ENCODE assay signal across 1 cellular context in genomic region chr9:68975644-68976043, GRCh38.
TF ChIP-seq lines count a peak whose summit lies in the region.

No MANE protein-coding gene starts in this region.

TF ChIP-seq in K562, 482 proteins besides CTCF, POLR2A, EP300 and RAD21 (continued from another document):
- no peak for TF ChIP-seq NR2C2 (CRISPR knock-in tag; IDR thresholded peaks at IDR 0.05)
- peak; percentile 52; the same call in 1 of the 2 replicates for TF ChIP-seq NR2C2 (tag; IDR thresholded peaks at IDR 0.05)
- no peak for TF ChIP-seq ZNF212 (CRISPR knock-in tag; IDR thresholded peaks at IDR 0.05)
- TF ChIP-seq JUN (IDR thresholded peaks at IDR 0.05; ENCODE audit: borderline replicate concordance, low read depth, low read length), result peak; percentile 49; the same call in 1 of the 2 replicates
- no peak for TF ChIP-seq JUN (CRISPR knock-in tag; IDR thresholded peaks at IDR 0.05; ENCODE audit: borderline replicate concordance)
- peak; percentile 38; the same call in 1 of the 2 replicates for TF ChIP-seq MTA1 (IDR thresholded peaks at IDR 0.05; ENCODE audit: borderline replicate concordance)
- no peak for TF ChIP-seq HEY1 (CRISPR knock-in tag; IDR thresholded peaks at IDR 0.05; ENCODE audit: borderline replicate concordance)
- no peak for TF ChIP-seq KAT2B (IDR thresholded peaks at IDR 0.05; ENCODE audit: low read depth, low read length)
- TF ChIP-seq BRD9 (IDR thresholded peaks at IDR 0.05; ENCODE audit: low read depth, partially characterized antibody), result no peak
- TF ChIP-seq SOX6 (IDR thresholded peaks at IDR 0.05), result peak; percentile 48; the same call in 1 of the 2 replicates
- TF ChIP-seq RCOR1 (IDR thresholded peaks at IDR 0.05; ENCODE audit: borderline replicate concordance in 1 of 2, low read depth in 2 of 2, low read length in 2 of 2), result peak; percentile 31 to 84; a peak in 1 of 4 replicates
- TF ChIP-seq HNRNPH1 (optimal IDR thresholded peaks at IDR 0.05; ENCODE audit: low read depth, low read length), result no peak
- TF ChIP-seq TAF9B (IDR thresholded peaks at IDR 0.05; ENCODE audit: partially characterized antibody), result no peak
- peak; percentile 76 for TF ChIP-seq HDAC2 (IDR thresholded peaks at IDR 0.05)
- peak; percentile 39; the same call in 1 of the 2 replicates for TF ChIP-seq SMARCA4 (IDR thresholded peaks at IDR 0.05)
- no peak for TF ChIP-seq ZNF197 (CRISPR knock-in tag; IDR thresholded peaks at IDR 0.05; ENCODE audit: low read depth)
- no peak for TF ChIP-seq KDM5B (IDR thresholded peaks at IDR 0.05; ENCODE audit: insufficient replicate concordance, low read depth, low read length)
- TF ChIP-seq DPF2 (IDR thresholded peaks at IDR 0.05), result peak; percentile 38; the same call in 1 of the 2 replicates
- peak; percentile 81 for TF ChIP-seq JUND (IDR thresholded peaks at IDR 0.05; ENCODE audit: borderline replicate concordance, low read depth, low read length)
- TF ChIP-seq JUND (tag; IDR thresholded peaks at IDR 0.05; ENCODE audit: borderline replicate concordance, low read depth, low read length), result peak; percentile 84; the same call in 2 of the 3 replicates
- no peak for TF ChIP-seq ZBTB9 (CRISPR knock-in tag; IDR thresholded peaks at IDR 0.05)
- TF ChIP-seq ARID1B (IDR thresholded peaks at IDR 0.05), result peak; percentile 56
- peak; percentile 26; the same call in 1 of the 2 replicates for TF ChIP-seq SMARCE1 (IDR thresholded peaks at IDR 0.05)
- TF ChIP-seq ZNF639 (CRISPR knock-in tag; conservative IDR thresholded peaks at IDR 0.05 in 1 of 2, IDR thresholded peaks at IDR 0.05 in 1 of 2), result 0 out of 4 replicates have a peak, but pooled peaks of 1 of the 2 experiments have one; percentile 17
- 0 out of 2 replicates have a peak, but pooled peaks have one; percentile 13 for TF ChIP-seq LEF1 (IDR thresholded peaks at IDR 0.05)
- TF ChIP-seq SREBF2 (CRISPR knock-in tag; IDR thresholded peaks at IDR 0.05), result no peak
- peak; percentile 29; the same call in 1 of the 2 replicates for TF ChIP-seq TEAD4 (IDR thresholded peaks at IDR 0.05; ENCODE audit: low read length)
- TF ChIP-seq TEAD4 (CRISPR knock-in tag; IDR thresholded peaks at IDR 0.05; ENCODE audit: borderline replicate concordance), result no peak
- no peak for TF ChIP-seq HMG20A (CRISPR knock-in tag; conservative IDR thresholded peaks at IDR 0.05)
- TF ChIP-seq KLF13 (tag; IDR thresholded peaks at IDR 0.05; ENCODE audit: borderline replicate concordance, low read depth), result no peak
- 0 out of 4 replicates have a peak, but pooled peaks of 1 of the 2 experiments have one; percentile 34 for TF ChIP-seq FOXK2 (conservative IDR thresholded peaks at IDR 0.05 in 1 of 2, IDR thresholded peaks at IDR 0.05 in 1 of 2; ENCODE audit: low read depth in 2 of 2)
- peak; percentile 85 for TF ChIP-seq ATF3 (IDR thresholded peaks at IDR 0.05)
- TF ChIP-seq ATF3 (CRISPR knock-in tag; conservative IDR thresholded peaks at IDR 0.05), result no peak
- no peak for TF ChIP-seq ZNF655 (CRISPR knock-in tag; IDR thresholded peaks at IDR 0.05)
- TF ChIP-seq CREM (IDR thresholded peaks at IDR 0.05; ENCODE audit: low read depth), result peak; percentile 17; the same call in 1 of the 2 replicates
- TF ChIP-seq ATF7 (IDR thresholded peaks at IDR 0.05), result peak; percentile 94
- TF ChIP-seq SPI1 (IDR thresholded peaks at IDR 0.05; ENCODE audit: borderline replicate concordance, low read depth, low read length), result 0 out of 2 replicates have a peak, but pooled peaks have one; percentile 25
- no peak for TF ChIP-seq ZNF24 (IDR thresholded peaks at IDR 0.05)
- TF ChIP-seq CEBPZ (IDR thresholded peaks at IDR 0.05; ENCODE audit: borderline replicate concordance, low read depth, low read length), result no peak
- peak in 1 of 2 experiments; percentile 91; a peak in 2 of 4 replicates for TF ChIP-seq SRF (CRISPR knock-in tag; IDR thresholded peaks at IDR 0.05)
- TF ChIP-seq MEIS2 (IDR thresholded peaks at IDR 0.05; ENCODE audit: partially characterized antibody), result peak; percentile 30
- no peak for TF ChIP-seq PBX2 (CRISPR knock-in tag; IDR thresholded peaks at IDR 0.05; ENCODE audit: low read depth)
- TF ChIP-seq PBX2 (tag; conservative IDR thresholded peaks at IDR 0.05; ENCODE audit: low read depth), result peak; percentile 21; the same call in 1 of the 2 replicates
- TF ChIP-seq FOSL1 (tag; conservative IDR thresholded peaks at IDR 0.05), result peak; percentile 32; the same call in 1 of the 2 replicates
- peak; percentile 35; the same call in 1 of the 2 replicates for TF ChIP-seq ZNF395 (CRISPR knock-in tag; IDR thresholded peaks at IDR 0.05)
- no peak for TF ChIP-seq CGGBP1 (CRISPR knock-in tag; IDR thresholded peaks at IDR 0.05)
- TF ChIP-seq ZBTB43 (CRISPR knock-in tag; IDR thresholded peaks at IDR 0.05), result no peak
